Comparison of ENCODE assay signal across 8 cellular contexts in the genomic region with DNA sequence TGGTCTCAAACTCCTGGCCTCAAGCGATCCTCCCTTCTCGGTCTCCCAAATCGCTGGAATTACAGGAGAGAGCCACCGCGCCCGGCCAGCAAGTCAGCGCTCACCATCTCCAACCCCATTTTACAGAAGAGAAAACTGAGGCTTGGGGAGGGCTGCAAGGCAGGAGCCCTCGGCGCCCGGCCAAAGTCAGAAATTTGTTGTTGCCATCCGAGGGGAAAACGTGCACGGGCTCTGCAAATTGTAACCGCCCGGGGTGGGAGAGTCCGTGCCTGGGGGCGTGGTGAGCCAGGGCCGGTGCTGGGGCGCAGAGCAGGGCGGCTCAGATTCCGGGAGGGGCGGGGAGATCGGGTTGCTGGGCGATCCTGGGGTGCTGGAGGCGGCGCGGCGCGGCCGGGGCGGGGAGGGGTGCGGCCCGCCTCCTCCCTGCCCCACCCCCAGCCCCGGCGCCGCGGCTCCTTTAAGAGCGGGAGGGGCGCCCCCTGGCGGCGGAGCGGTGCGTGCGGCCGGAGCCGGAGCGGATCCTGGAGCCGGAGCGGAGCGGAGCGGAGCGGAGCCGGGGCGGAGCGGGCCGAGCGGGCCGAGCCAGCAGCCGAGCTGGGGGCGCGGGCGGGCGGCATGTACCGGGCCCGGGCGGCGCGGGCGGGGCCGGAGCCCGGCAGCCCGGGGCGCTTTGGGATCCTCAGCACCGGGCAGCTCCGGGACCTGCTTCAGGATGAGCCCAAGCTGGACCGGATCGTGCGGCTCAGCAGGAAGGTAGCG. TPM values are rescaled to one million over a fixed set of nuclear protein-coding genes. Genes with fewer than 3 reads are reported as not detected.
A peak's percentile ranks its signal among the peaks of the same experiment; 100 is the strongest.
DNase-seq lines count a peak whose midpoint lies in the region; ATAC-seq, FAIRE-seq and TF ChIP-seq lines count a peak whose summit lies in the region.

A gene with protein sequence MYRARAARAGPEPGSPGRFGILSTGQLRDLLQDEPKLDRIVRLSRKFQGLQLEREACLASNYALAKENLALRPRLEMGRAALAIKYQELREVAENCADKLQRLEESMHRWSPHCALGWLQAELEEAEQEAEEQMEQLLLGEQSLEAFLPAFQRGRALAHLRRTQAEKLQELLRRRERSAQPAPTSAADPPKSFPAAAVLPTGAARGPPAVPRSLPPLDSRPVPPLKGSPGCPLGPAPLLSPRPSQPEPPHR (plus strand): TSS at position 488 of the 759 bp plus-strand sequence. CDS start 128 bp downstream, at position 616.

- TF ChIP-seq CTCF in fibroblast of villous mesenchyme (IDR thresholded peaks at IDR 0.05; ENCODE audit: insufficient read depth, low read depth, low read length) (peak; percentile 64), neural crest cell (conservative IDR thresholded peaks at IDR 0.05) (peak; percentile 86)

- peak within 1 kb of the TSS; percentile 64 for H3K27ac Mint-ChIP-seq in neural crest cell (ENCODE audit: unreplicated experiment)
- H3K27ac Mint-ChIP-seq in stimulated activated naive CD8-positive, alpha-beta T cell treated with anti-CD3 and anti-CD28 coated beads, Interleukin-15, amount 100 ng/mL, for 72 hours, result peak within 1 kb of the TSS in 1 of 2 donors; percentile 40

- peaks cover 28% of the 10 kb centered on the region for H3K4me1 Mint-ChIP-seq in neural crest cell
- H3K4me1 Mint-ChIP-seq in stimulated activated naive CD8-positive, alpha-beta T cell treated with anti-CD3 and anti-CD28 coated beads, Interleukin-15, amount 100 ng/mL, for 72 hours, result peaks cover 13% of the 10 kb centered on the region

- no peak for FAIRE-seq in RCC 7860 (lab: Jason Lieb, UNC)

- peaks cover 9% of the 10 kb centered on the region for H3K27me3 Mint-ChIP-seq in neural crest cell (ENCODE audit: low read depth)
- H3K27me3 Mint-ChIP-seq in stimulated activated naive CD8-positive, alpha-beta T cell treated with anti-CD3 and anti-CD28 coated beads, Interleukin-15, amount 100 ng/mL, for 72 hours, result peaks cover 75% of the 10 kb centered on the region

- H3K4me3 ChIP-seq in Jurkat, Clone E6-1 (ENCODE audit: low read length), result peak within 1 kb of the TSS; percentile 58
- H3K4me3 ChIP-seq in fibroblast of villous mesenchyme (ENCODE audit: low read depth, low read length), result peak within 1 kb of the TSS; percentile 73

- peak; percentile 89 for ATAC-seq in GM21576 (IDR thresholded peaks at IDR 0.05; ENCODE audit: unreplicated experiment)
- ATAC-seq in stimulated activated naive CD8-positive, alpha-beta T cell treated with anti-CD3 and anti-CD28 coated beads, Interleukin-15, amount 100 ng/mL, for 72 hours, result peak; percentile 91

- peak; percentile 49 for DNase-seq in DMS153 treated with DMSO at 0.1 percent for 48 hours (lab: John Stamatoyannopoulos, UW; ENCODE audit: unreplicated experiment)
- peak; percentile 67 for DNase-seq in Jurkat, Clone E6-1 (ENCODE audit: low read depth, low spot score)
- peak; percentile 55 for DNase-seq in RCC 7860 (ENCODE audit: low spot score)
- DNase-seq in activated T-helper 9 cell treated with anti-CD3 and anti-CD28 coated beads, Interleukin-2, amount 50 U/mL, for 16 hours (ENCODE audit: low read depth), result peak; percentile 92
- peak; percentile 92 for DNase-seq in fibroblast of villous mesenchyme (ENCODE audit: low read depth)
- DNase-seq in neural crest cell (ENCODE audit: low read depth, low spot score), result peak; percentile 92
- peak; percentile 90 to 95 for DNase-seq in stimulated activated naive CD8-positive, alpha-beta T cell treated with anti-CD3 and anti-CD28 coated beads, Interleukin-15, amount 100 ng/mL, for 72 hours

- peak within 1 kb of the TSS; percentile 94 for H3K4me3 Mint-ChIP-seq in neural crest cell
- H3K4me3 Mint-ChIP-seq in stimulated activated naive CD8-positive, alpha-beta T cell treated with anti-CD3 and anti-CD28 coated beads, Interleukin-15, amount 100 ng/mL, for 72 hours, result peak within 1 kb of the TSS; percentile 78 to 79

- peaks cover 11% of the 10 kb centered on the region for H3K36me3 Mint-ChIP-seq in neural crest cell (ENCODE audit: low read depth)

- H3K9me3 Mint-ChIP-seq in neural crest cell, result peaks cover 6% of the 10 kb centered on the region
- H3K9me3 Mint-ChIP-seq in stimulated activated naive CD8-positive, alpha-beta T cell treated with anti-CD3 and anti-CD28 coated beads, Interleukin-15, amount 100 ng/mL, for 72 hours, result peaks cover 0 to 6% of the 10 kb centered on the region in 2 donors

RNA-seq across cellular contexts. Expression of the gene that starts here (rescaled TPM):
- polyA plus RNA-seq in Jurkat, Clone E6-1 (2012; ENCODE audit: insufficient read depth, insufficient read length), result 3.8 TPM
- total RNA-seq in fibroblast of villous mesenchyme (3.0 and 4.2 TPM in 2 replicates), neural crest cell (10.0 and 10.1 TPM in 2 replicates)

Comparison
In these comparisons a context has a peak if more than half of its experiments do, and no peak if none do; other contexts are left out.
1. Peak in every context shown above with its lines: DNase-seq, ATAC-seq and H3K4me3 ChIP-seq.